In the genomic region with DNA sequence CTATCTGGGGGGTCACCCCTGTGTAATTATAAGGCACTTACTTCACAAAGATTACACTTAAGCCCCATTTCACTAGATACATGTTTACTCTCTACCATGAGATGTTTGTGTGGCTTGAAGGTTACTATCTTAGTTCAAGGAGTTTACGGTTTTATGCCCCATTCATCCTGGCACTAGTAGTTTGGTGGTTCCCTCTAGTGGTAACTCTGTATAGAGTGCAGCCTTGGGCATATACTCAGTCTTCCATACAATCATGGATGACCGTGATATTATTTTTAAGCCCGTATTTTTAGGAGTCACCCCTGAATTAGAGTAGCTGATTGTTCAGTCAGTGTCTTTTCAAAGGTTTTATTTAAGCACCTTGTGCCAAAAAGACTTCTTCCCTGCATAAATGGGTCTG, we compare ENCODE assay signal across 9 cellular contexts.
A peak's percentile ranks its signal among the peaks of the same experiment; 100 is the strongest.
DNase-seq lines count a peak whose midpoint lies in the region; ATAC-seq, FAIRE-seq and TF ChIP-seq lines count a peak whose summit lies in the region.
"Had no signal": no experiment of that assay in that cellular context is flagged by ENCODE, and none has a peak within 500 bp of the region (broad histone marks: within the 10 kb centered on the region; RNA-seq: fewer than 3 reads in every experiment).

No MANE protein-coding gene starts in this region.

- FAIRE-seq in RCC 7860 (lab: Jason Lieb, UNC) = no peak

- H3K9me3 ChIP-seq in cardiac muscle cell (ENCODE audit: low read depth) (no peaks in the 10 kb centered on the region), colonic mucosa (no peaks in the 10 kb centered on the region)

- H3K36me3 ChIP-seq in cardiac muscle cell = no peaks in the 10 kb centered on the region
- H3K36me3 ChIP-seq in colonic mucosa = no peaks in the 10 kb centered on the region

- no peak for ATAC-seq in left ventricle myocardium superior

- no peaks in the 10 kb centered on the region for H3K27me3 ChIP-seq in cardiac muscle cell
- no peaks in the 10 kb centered on the region for H3K27me3 ChIP-seq in colonic mucosa

- intact Hi-C loops in left ventricle myocardium superior (cut with micrococcal nuclease) = no loop called here
- intact Hi-C loops in colonic mucosa (cut with DNase I) = no loop called here

- peak; percentile 48 for TF ChIP-seq CTCF in cardiac muscle cell (IDR thresholded peaks at IDR 0.05; ENCODE audit: low read depth, low read length)
- TF ChIP-seq CTCF in colonic mucosa (IDR thresholded peaks at IDR 0.05) = peak; percentile 49

- H3K27ac ChIP-seq in cardiac muscle cell = no peak overlapping the region
- H3K27ac ChIP-seq in colonic mucosa = no peak overlapping the region

- in situ Hi-C loops in KBM-7 (cut with MboI; ENCODE audit: low pct_unique_long_range_greater_than_20kb, low sequenced_read_pairs) = no loop called here

- DNase-seq in cardiac muscle cell (ENCODE audit: low read depth in 1 of 2, low spot score in 1 of 2) = peak in 1 of 2 donors; percentile 36
- no peak for DNase-seq in left ventricle myocardium superior
- DNase-seq in KBM-7 = peak; percentile 12
- no peak for DNase-seq in colonic mucosa
- no peak for DNase-seq in NCI-H345 (lab: John Stamatoyannopoulos, UW)
- no peak for DNase-seq in RCC 7860 (ENCODE audit: low spot score)
- DNase-seq in NCI-H2107 (lab: John Stamatoyannopoulos, UW) = no peak
- DNase-seq in GDM1 (lab: John Stamatoyannopoulos, UW) = no peak
- DNase-seq: hippocampal formation had no signal

- H3K4me1 ChIP-seq in cardiac muscle cell (ENCODE audit: low read depth) = no peaks in the 10 kb centered on the region
- no peaks in the 10 kb centered on the region for H3K4me1 ChIP-seq in colonic mucosa

- H3K4me3 ChIP-seq in cardiac muscle cell (no peak overlapping the region), colonic mucosa (no peak overlapping the region)

- H3K9ac ChIP-seq in colonic mucosa (ENCODE audit: low read depth in 2 of 2, low read length in 2 of 2) = no peak overlapping the region
